ENCODE assay signal across 14 cellular contexts in genomic region chr2:157262248-157262647, GRCh38. TPM values are rescaled to one million over a fixed set of nuclear protein-coding genes. Genes with fewer than 3 reads are reported as not detected.
"Had no signal": no experiment of that assay in that cellular context is flagged by ENCODE, and none has a peak within 500 bp of the region (broad histone marks: within the 10 kb centered on the region; RNA-seq: fewer than 3 reads in every experiment).

No MANE protein-coding gene starts in this region.

- H3K36me3 Mint-ChIP-seq: activated CD4-positive, alpha-beta memory T cell treated with anti-CD3 and anti-CD28 coated beads for 36 hours; neural progenitor cell had no signal

- H3K4me3 ChIP-seq: gastroesophageal sphincter, neural progenitor cell, pancreas, stomach, testis had no signal

- H2AFZ ChIP-seq: neural progenitor cell had no signal

- H3K27ac ChIP-seq: gastroesophageal sphincter, neural progenitor cell, pancreas, testis, upper lobe of right lung, VCaP had no signal

- H3K27ac Mint-ChIP-seq: activated CD4-positive, alpha-beta memory T cell treated with anti-CD3 and anti-CD28 coated beads for 36 hours; activated T-cell treated with anti-CD3 and anti-CD28 coated beads, Interleukin-2, amount 50 U/mL, for 24 hours; effector memory CD8-positive, alpha-beta T cell; naive B cell; neural progenitor cell had no signal

- H3K4me3 Mint-ChIP-seq: activated CD4-positive, alpha-beta memory T cell treated with anti-CD3 and anti-CD28 coated beads for 36 hours; activated T-cell treated with anti-CD3 and anti-CD28 coated beads, Interleukin-2, amount 50 U/mL, for 24 hours; effector memory CD8-positive, alpha-beta T cell; neural progenitor cell had no signal

- H3K36me3 ChIP-seq: gastroesophageal sphincter, neural progenitor cell, pancreas, stomach, upper lobe of right lung had no signal

- DNase-seq: activated CD4-positive, alpha-beta memory T cell treated with anti-CD3 and anti-CD28 coated beads for 36 hours; activated naive CD4-positive, alpha-beta T cell treated with anti-CD3 and anti-CD28 coated beads, Interleukin-2, amount 50 U/mL, for 16 hours; activated T-cell treated with anti-CD3 and anti-CD28 coated beads, Interleukin-2, amount 50 U/mL, for 24 hours; dermis blood vessel endothelial cell; effector memory CD8-positive, alpha-beta T cell; naive B cell; pancreas; stimulated activated CD4-positive, alpha-beta T cell treated with anti-CD3 and anti-CD28 coated beads, Interleukin-1b, Interleukin-23, amount 100 ng/mL, for 48 hours; stomach; testis; upper lobe of right lung had no signal

- H3K9me3 Mint-ChIP-seq: activated CD4-positive, alpha-beta memory T cell treated with anti-CD3 and anti-CD28 coated beads for 36 hours; activated T-cell treated with anti-CD3 and anti-CD28 coated beads, Interleukin-2, amount 50 U/mL, for 24 hours; effector memory CD8-positive, alpha-beta T cell; naive B cell had no signal

- H3K27me3 Mint-ChIP-seq: effector memory CD8-positive, alpha-beta T cell had no signal

- H3K9ac ChIP-seq: neural progenitor cell had no signal

- H3K9me3 ChIP-seq: gastroesophageal sphincter, pancreas, stomach, testis, upper lobe of right lung had no signal

- H3K27me3 ChIP-seq: gastroesophageal sphincter, neural progenitor cell, pancreas, stomach, testis, upper lobe of right lung had no signal

- ATAC-seq: effector memory CD8-positive, alpha-beta T cell; gastroesophageal sphincter; pancreas; upper lobe of right lung had no signal

- H3K4me2 ChIP-seq: neural progenitor cell had no signal

- H3K4me1 ChIP-seq: testis, upper lobe of right lung had no signal

RNA-seq across cellular contexts. Expression of gene GALNT5, which starts 4.7 kb away (rescaled TPM):
- total RNA-seq: activated CD4-positive, alpha-beta memory T cell treated with anti-CD3 and anti-CD28 coated beads for 36 hours had no signal
- polyA plus RNA-seq: pancreas had no signal
